20 cellular contexts compared by ENCODE assay signal in genomic region chr11:116189378-116190170, GRCh38.
"Had no signal": no experiment of that assay in that cellular context is flagged by ENCODE, and none has a peak within 500 bp of the region (broad histone marks: within the 10 kb centered on the region; RNA-seq: fewer than 3 reads in every experiment).

No MANE protein-coding gene starts in this region.

- H3K4me1 ChIP-seq: adrenal gland, left lung, parathyroid adenoma had no signal

- H3K36me3 Mint-ChIP-seq: activated naive CD4-positive, alpha-beta T cell treated with anti-CD3 and anti-CD28 coated beads, Interleukin-2, amount 10 ng/mL, durations not matched to agents 7 days and 5 days; natural killer cell treated with Interleukin-12 subunit alpha and Interleukin-12 subunit beta and Interleukin-15 and Interleukin-18, amount 100 ng/mL, for 72 hours had no signal

- H3K27me3 ChIP-seq: adrenal gland, vagina had no signal

- H3K79me2 ChIP-seq: parathyroid adenoma had no signal

- H3K4me3 Mint-ChIP-seq: activated CD4-positive, alpha-beta T cell treated with anti-CD3 and anti-CD28 coated beads, Interleukin-2, amount 10 ng/mL, durations not matched to agents 7 days and 5 days; activated naive CD4-positive, alpha-beta T cell treated with anti-CD3 and anti-CD28 coated beads, Interleukin-2, amount 10 ng/mL, durations not matched to agents 7 days and 5 days; activated T-helper 17 cell treated with anti-CD3 and anti-CD28 coated beads, Interleukin-2, amount 50 U/mL, for 72 hours; natural killer cell treated with Interleukin-12 subunit alpha and Interleukin-12 subunit beta and Interleukin-15 and Interleukin-18, amount 100 ng/mL, for 72 hours; stimulated activated naive CD8-positive, alpha-beta T cell treated with anti-CD3 and anti-CD28 coated beads, Interleukin-15, amount 100 ng/mL, for 72 hours; T-helper 17 cell had no signal

- H3K27ac Mint-ChIP-seq: activated CD4-positive, alpha-beta T cell treated with anti-CD3 and anti-CD28 coated beads, Interleukin-2, amount 10 ng/mL, durations not matched to agents 7 days and 5 days; activated naive CD4-positive, alpha-beta T cell treated with anti-CD3 and anti-CD28 coated beads, Interleukin-2, amount 10 ng/mL, durations not matched to agents 7 days and 5 days; activated T-helper 17 cell treated with anti-CD3 and anti-CD28 coated beads, Interleukin-2, amount 50 U/mL, for 72 hours; natural killer cell treated with Interleukin-12 subunit alpha and Interleukin-12 subunit beta and Interleukin-15 and Interleukin-18, amount 100 ng/mL, for 72 hours; T-helper 17 cell had no signal

- ATAC-seq: activated T-helper 17 cell treated with anti-CD3 and anti-CD28 coated beads, Interleukin-2, amount 50 U/mL, for 72 hours; esophagus mucosa; left lung; T-helper 17 cell had no signal

- H3K4me3 ChIP-seq: adrenal gland, left lung, thoracic aorta, vagina had no signal

- H3K9ac ChIP-seq: parathyroid adenoma had no signal

- H3K9me3 ChIP-seq: adrenal gland, left lung, thoracic aorta, vagina had no signal

- DNase-seq: activated CD4-positive, alpha-beta T cell treated with anti-CD3 and anti-CD28 coated beads, Interleukin-2, amount 10 ng/mL, durations not matched to agents 7 days and 5 days; activated CD4-positive, CD25-positive, alpha-beta regulatory T cell; activated naive CD4-positive, alpha-beta T cell treated with anti-CD3 and anti-CD28 coated beads, Interleukin-2, amount 10 ng/mL, durations not matched to agents 7 days and 5 days; activated T-cell treated with anti-CD3 and anti-CD28 coated beads for 4 hours; adrenal gland; cerebellar nuclear complex; hypothalamus; left lung; retina; stimulated activated CD4-positive, alpha-beta T cell treated with anti-CD3 and anti-CD28 coated beads, Interleukin-4, amount 100 ng/mL, for 1 hour; stimulated activated CD8-positive, alpha-beta memory T cell treated with anti-CD3 and anti-CD28 coated beads, Interleukin-4, amount 100 ng/mL, for 48 hours; stimulated activated naive CD8-positive, alpha-beta T cell treated with anti-CD3 and anti-CD28 coated beads, Interleukin-15, amount 100 ng/mL, for 72 hours; T-helper 17 cell had no signal

- H3K4me1 Mint-ChIP-seq: activated CD4-positive, alpha-beta T cell treated with anti-CD3 and anti-CD28 coated beads, Interleukin-2, amount 10 ng/mL, durations not matched to agents 7 days and 5 days; activated naive CD4-positive, alpha-beta T cell treated with anti-CD3 and anti-CD28 coated beads, Interleukin-2, amount 10 ng/mL, durations not matched to agents 7 days and 5 days; activated T-helper 17 cell treated with anti-CD3 and anti-CD28 coated beads, Interleukin-2, amount 50 U/mL, for 72 hours had no signal

- H3K9me3 Mint-ChIP-seq: activated CD4-positive, alpha-beta T cell treated with anti-CD3 and anti-CD28 coated beads, Interleukin-2, amount 10 ng/mL, durations not matched to agents 7 days and 5 days; activated naive CD4-positive, alpha-beta T cell treated with anti-CD3 and anti-CD28 coated beads, Interleukin-2, amount 10 ng/mL, durations not matched to agents 7 days and 5 days; activated T-helper 17 cell treated with anti-CD3 and anti-CD28 coated beads, Interleukin-2, amount 50 U/mL, for 72 hours; natural killer cell treated with Interleukin-12 subunit alpha and Interleukin-12 subunit beta and Interleukin-15 and Interleukin-18, amount 100 ng/mL, for 72 hours; stimulated activated naive CD8-positive, alpha-beta T cell treated with anti-CD3 and anti-CD28 coated beads, Interleukin-15, amount 100 ng/mL, for 72 hours had no signal

- FAIRE-seq: endometrium had no signal

- H2AFZ ChIP-seq: parathyroid adenoma had no signal

- H3K36me3 ChIP-seq: adrenal gland, left lung, thoracic aorta, vagina had no signal

- H3K27ac ChIP-seq: adrenal gland, left lung, parathyroid adenoma, thoracic aorta, vagina had no signal
